Comparison of ENCODE assay signal across 15 cellular contexts in the genomic region with DNA sequence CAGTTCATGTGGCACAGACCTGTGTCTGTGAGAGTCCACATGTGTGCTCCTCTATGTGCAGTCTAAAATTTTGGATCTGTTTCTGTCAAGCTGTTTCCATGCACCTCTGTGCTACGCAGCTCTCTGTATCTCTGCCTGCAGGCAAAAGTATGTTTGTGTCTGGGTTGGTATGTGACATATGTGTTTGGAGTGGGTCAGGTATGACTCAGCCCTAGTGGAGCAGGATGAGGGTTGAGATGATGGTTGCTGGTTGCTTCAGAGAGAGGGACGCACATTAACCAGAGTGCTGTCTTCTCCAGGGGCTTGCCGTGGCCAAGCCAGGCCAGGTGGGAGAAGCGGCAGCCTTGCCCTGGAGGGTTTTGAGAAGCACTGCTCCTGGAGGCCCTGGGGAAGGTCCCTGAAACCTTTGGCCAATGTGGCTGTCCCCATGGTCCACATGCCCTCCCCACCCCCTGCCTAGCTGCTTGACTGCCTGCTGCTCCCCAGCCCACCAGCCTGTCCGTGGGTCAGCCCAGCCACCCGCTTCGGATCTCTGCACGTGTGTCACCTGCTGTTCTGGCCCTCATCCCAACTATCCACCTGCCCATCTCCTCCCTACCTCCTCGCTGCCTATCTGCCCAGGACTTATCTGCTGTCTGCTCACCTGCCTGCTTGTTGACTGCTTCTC. TPM values are rescaled to one million over a fixed set of nuclear protein-coding genes. Genes with fewer than 3 reads are reported as not detected.
DNase-seq lines count a peak whose midpoint lies in the region; ATAC-seq and TF ChIP-seq lines count a peak whose summit lies in the region.
"Had no signal": no experiment of that assay in that cellular context is flagged by ENCODE, and none has a peak within 500 bp of the region (broad histone marks: within the 10 kb centered on the region; RNA-seq: fewer than 3 reads in every experiment).

No MANE protein-coding gene starts in this region.

- in situ Hi-C loops in HAP-1 (cut with MboI; ENCODE audit: low sequenced_read_pairs): no loop called here

- H3K27ac ChIP-seq in RWPE2 (ENCODE audit: poor library complexity, severe bottlenecking): no peak overlapping the region
- H3K27ac ChIP-seq in colonic mucosa: no peak overlapping the region
- H3K27ac ChIP-seq: adrenal gland, heart left ventricle had no signal

- peak; percentile 5 for DNase-seq in NCI-H748 (lab: John Stamatoyannopoulos, UW; ENCODE audit: unreplicated experiment)
- no peak for DNase-seq in NCI-H748 treated with DMSO at 0.1 percent for 48 hours (lab: John Stamatoyannopoulos, UW)
- no peak for DNase-seq in RWPE2 (ENCODE audit: low spot score)
- DNase-seq in epithelial cell of esophagus (ENCODE audit: low read depth): peak; percentile 88
- peak; percentile 56 for DNase-seq in renal cortical epithelial cell (ENCODE audit: low read depth)
- DNase-seq in colonic mucosa: no peak
- DNase-seq in HAP-1 (ENCODE audit: low spot score in 2 of 2): no peak
- DNase-seq: adrenal gland; effector CD8-positive, alpha-beta T cell; heart left ventricle; NCI-H1105; NCI-H526 treated with DMSO at 0.1 percent for 48 hours; SIG-M5; upper lobe of left lung had no signal

- TF ChIP-seq CTCF in RWPE2 (IDR thresholded peaks at IDR 0.05; ENCODE audit: poor library complexity, severe bottlenecking) (no peak), epithelial cell of esophagus (IDR thresholded peaks at IDR 0.05; ENCODE audit: insufficient read depth, low read depth, low read length, missing control alignments) (no peak), colonic mucosa (IDR thresholded peaks at IDR 0.05) (no peak)

- H3K4me1 ChIP-seq in RWPE2 (ENCODE audit: insufficient read depth, poor library complexity, severe bottlenecking) (no peaks in the 10 kb centered on the region), colonic mucosa (peaks cover 12% of the 10 kb centered on the region), HAP-1 (peaks cover 13% of the 10 kb centered on the region)

- H3K36me3 ChIP-seq in RWPE2 (ENCODE audit: low read depth): no peaks in the 10 kb centered on the region
- no peaks in the 10 kb centered on the region for H3K36me3 ChIP-seq in colonic mucosa
- no peaks in the 10 kb centered on the region for H3K36me3 ChIP-seq in HAP-1 (replicated peaks)
- H3K36me3 ChIP-seq: adrenal gland, heart left ventricle, upper lobe of left lung had no signal

- ATAC-seq in RWPE2 (ENCODE audit: low read depth): peak; percentile 44
- no peak for ATAC-seq in HG03045 (IDR thresholded peaks at IDR 0.05; ENCODE audit: unreplicated experiment)
- ATAC-seq: heart left ventricle had no signal

- no peaks in the 10 kb centered on the region for H3K27me3 ChIP-seq in RWPE2 (ENCODE audit: insufficient read depth, poor library complexity, severe bottlenecking)
- no peaks in the 10 kb centered on the region for H3K27me3 ChIP-seq in colonic mucosa
- H3K27me3 ChIP-seq in HAP-1 (ENCODE audit: low read depth): no peaks in the 10 kb centered on the region
- H3K27me3 ChIP-seq: adrenal gland, heart left ventricle, upper lobe of left lung had no signal

- H3K4me3 ChIP-seq in RWPE2 (ENCODE audit: severe bottlenecking) (no peak overlapping the region), epithelial cell of esophagus (ENCODE audit: low read length) (no peak overlapping the region), colonic mucosa (no peak overlapping the region), HAP-1 (no peak overlapping the region)
- H3K4me3 ChIP-seq: adrenal gland, heart left ventricle, upper lobe of left lung had no signal

- H3K9me3 ChIP-seq in RWPE2 (ENCODE audit: severe bottlenecking): no peaks in the 10 kb centered on the region
- H3K9me3 ChIP-seq in colonic mucosa: no peaks in the 10 kb centered on the region
- no peaks in the 10 kb centered on the region for H3K9me3 ChIP-seq in HAP-1
- H3K9me3 ChIP-seq: adrenal gland, heart left ventricle, upper lobe of left lung had no signal

- intact Hi-C loops in colonic mucosa (cut with DNase I): no loop called here

- no peak overlapping the region for H3K9ac ChIP-seq in colonic mucosa (ENCODE audit: low read depth in 2 of 2, low read length in 2 of 2)

RNA-seq across cellular contexts. Expression of gene EVA1B, which starts 4.1 kb away (rescaled TPM):
- total RNA-seq in renal cortical epithelial cell (56.6 and 104 TPM in 2 replicates), colonic mucosa (1 to 10 TPM; 5.3 to 8.7 TPM)

RNA-seq across cellular contexts. Expression of gene SH3D21, which starts 21.4 kb away (rescaled TPM):
- 2.8 and 6.4 TPM in 2 replicates for total RNA-seq in renal cortical epithelial cell
- total RNA-seq in colonic mucosa: 10 to 100 TPM in 1 of 2 donors, 1 to 10 TPM in 1; 7.4 to 22.8 TPM

RNA-seq across cellular contexts. Expression of gene STK40, which starts 58.2 kb away (rescaled TPM):
- 17.4 and 34.5 TPM in 2 replicates for total RNA-seq in renal cortical epithelial cell
- 10 to 100 TPM; 56.6 to 69.7 TPM for total RNA-seq in colonic mucosa

Comparison
In these comparisons a context has a peak if more than half of its experiments do, and no peak if none do; other contexts are left out.
1. DNase-seq: peak in NCI-H748 (single experiment), epithelial cell of esophagus (single experiment) and renal cortical epithelial cell (single experiment); none in NCI-H748 treated with DMSO at 0.1 percent for 48 hours (single experiment), RWPE2 (single experiment), colonic mucosa (single experiment) and HAP-1 (0 of 2).